In the genomic region with DNA sequence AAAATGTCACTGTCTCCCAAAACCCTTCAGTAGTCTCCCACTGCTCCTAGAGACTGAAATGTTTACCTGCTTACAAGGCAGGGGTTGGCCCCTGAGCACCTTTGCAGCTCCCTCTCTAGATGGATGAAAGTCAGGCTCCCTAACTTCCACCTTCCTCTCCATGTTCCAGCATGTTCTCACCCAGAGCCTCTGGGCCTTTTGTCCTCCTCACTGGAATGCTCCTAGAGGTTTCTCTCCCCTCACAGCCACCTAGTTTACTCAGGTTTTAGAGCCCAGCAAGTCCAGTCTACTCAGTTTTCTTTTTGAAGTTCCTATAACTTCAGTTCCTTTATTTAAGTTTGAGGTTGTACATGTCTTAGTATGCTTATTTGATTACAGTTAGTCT, we compare ENCODE assay signal across 8 cellular contexts. TPM values are rescaled to one million over a fixed set of nuclear protein-coding genes. Genes with fewer than 3 reads are reported as not detected.
DNase-seq lines count a peak whose midpoint lies in the region; ATAC-seq and TF ChIP-seq lines count a peak whose summit lies in the region.

No MANE protein-coding gene starts in this region.

- H3K27me3 ChIP-seq in layer of hippocampus (ENCODE audit: control insufficient read depth, insufficient read depth, low read length) (no peaks in the 10 kb centered on the region), tibial artery (peaks cover 0 to 5% of the 10 kb centered on the region in 2 donors)

- no peak for DNase-seq in activated CD4-positive, alpha-beta T cell treated with anti-CD3 and anti-CD28 coated beads, Interleukin-2, amount 10 ng/mL, durations not matched to agents 7 days and 5 days
- DNase-seq in activated CD4-positive, alpha-beta T cell treated with anti-CD3 and anti-CD28 coated beads, Interleukin-2, amount 50 U/mL, for 48 hours, result no peak
- DNase-seq in activated naive CD8-positive, alpha-beta T cell treated with anti-CD3 and anti-CD28 coated beads, Interleukin-2, amount 10 ng/mL, durations not matched to agents 7 days and 5 days, result no peak
- no peak for DNase-seq in tibial artery
- DNase-seq in NCI-H82 (lab: John Stamatoyannopoulos, UW), result no peak
- DNase-seq in DMS79 (lab: John Stamatoyannopoulos, UW), result no peak
- no peak for DNase-seq in NCI-H2171 treated with DMSO at 0.1 percent for 48 hours (lab: John Stamatoyannopoulos, UW)

- peaks cover 0 to 30% (median 18%) of the 10 kb centered on the region in 4 donors for H3K4me1 ChIP-seq in tibial artery

- intact Hi-C loops in tibial artery (cut with DNase I; ENCODE audit: low total_unique reads), result no loop called here

- H3K36me3 Mint-ChIP-seq in activated CD4-positive, alpha-beta T cell treated with anti-CD3 and anti-CD28 coated beads, Interleukin-2, amount 10 ng/mL, durations not matched to agents 7 days and 5 days (ENCODE audit: low read depth), result peaks cover 6% of the 10 kb centered on the region
- peaks cover 5% of the 10 kb centered on the region for H3K36me3 Mint-ChIP-seq in activated naive CD8-positive, alpha-beta T cell treated with anti-CD3 and anti-CD28 coated beads, Interleukin-2, amount 10 ng/mL, durations not matched to agents 7 days and 5 days

- ATAC-seq in activated naive CD8-positive, alpha-beta T cell treated with anti-CD3 and anti-CD28 coated beads, Interleukin-2, amount 10 ng/mL, durations not matched to agents 7 days and 5 days (ENCODE audit: low read depth), result no peak

- peaks cover 33% of the 10 kb centered on the region for H3K4me1 Mint-ChIP-seq in activated CD4-positive, alpha-beta T cell treated with anti-CD3 and anti-CD28 coated beads, Interleukin-2, amount 10 ng/mL, durations not matched to agents 7 days and 5 days
- peaks cover 26% of the 10 kb centered on the region for H3K4me1 Mint-ChIP-seq in activated naive CD8-positive, alpha-beta T cell treated with anti-CD3 and anti-CD28 coated beads, Interleukin-2, amount 10 ng/mL, durations not matched to agents 7 days and 5 days

- H3K27me3 Mint-ChIP-seq in activated CD4-positive, alpha-beta T cell treated with anti-CD3 and anti-CD28 coated beads, Interleukin-2, amount 10 ng/mL, durations not matched to agents 7 days and 5 days, result no peaks in the 10 kb centered on the region
- no peaks in the 10 kb centered on the region for H3K27me3 Mint-ChIP-seq in activated naive CD8-positive, alpha-beta T cell treated with anti-CD3 and anti-CD28 coated beads, Interleukin-2, amount 10 ng/mL, durations not matched to agents 7 days and 5 days

- POLR2A ChIA-PET in activated CD4-positive, alpha-beta T cell treated with anti-CD3 and anti-CD28 coated beads, Interleukin-2, amount 10 ng/mL, durations not matched to agents 7 days and 5 days (lab: Charles Lee), result no interaction called here
- POLR2A ChIA-PET in activated naive CD8-positive, alpha-beta T cell treated with anti-CD3 and anti-CD28 coated beads, Interleukin-2, amount 10 ng/mL, durations not matched to agents 7 days and 5 days (lab: Charles Lee), result interaction anchor here (0.6 to 2.7 kb wide), 7 partner anchors 8 to 242 kb away, joined by 3 to 23 read pairs (median 4); a partner anchor contains a TSS

- H3K27ac ChIP-seq in layer of hippocampus (ENCODE audit: low read depth, low read length) (peak overlapping the region; percentile 99), tibial artery (peak overlapping the region; percentile 88 to 90)

- CTCF ChIA-PET in activated CD4-positive, alpha-beta T cell treated with anti-CD3 and anti-CD28 coated beads, Interleukin-2, amount 10 ng/mL, durations not matched to agents 7 days and 5 days (lab: Charles Lee), result interaction anchor here (1.2 to 3.7 kb wide), 3 partner anchors 8 to 116 kb away, joined by 3 to 27 read pairs (median 4); no protein-coding TSS in a partner anchor

- no peaks in the 10 kb centered on the region for H3K9me3 Mint-ChIP-seq in activated CD4-positive, alpha-beta T cell treated with anti-CD3 and anti-CD28 coated beads, Interleukin-2, amount 10 ng/mL, durations not matched to agents 7 days and 5 days
- no peaks in the 10 kb centered on the region for H3K9me3 Mint-ChIP-seq in activated naive CD8-positive, alpha-beta T cell treated with anti-CD3 and anti-CD28 coated beads, Interleukin-2, amount 10 ng/mL, durations not matched to agents 7 days and 5 days

- H3K4me3 Mint-ChIP-seq in activated CD4-positive, alpha-beta T cell treated with anti-CD3 and anti-CD28 coated beads, Interleukin-2, amount 10 ng/mL, durations not matched to agents 7 days and 5 days, result peak overlapping the region; percentile 86
- H3K4me3 Mint-ChIP-seq in activated naive CD8-positive, alpha-beta T cell treated with anti-CD3 and anti-CD28 coated beads, Interleukin-2, amount 10 ng/mL, durations not matched to agents 7 days and 5 days, result peak overlapping the region; percentile 93

- H3K27ac Mint-ChIP-seq in activated CD4-positive, alpha-beta T cell treated with anti-CD3 and anti-CD28 coated beads, Interleukin-2, amount 10 ng/mL, durations not matched to agents 7 days and 5 days, result peak overlapping the region; percentile 94
- H3K27ac Mint-ChIP-seq in activated naive CD8-positive, alpha-beta T cell treated with anti-CD3 and anti-CD28 coated beads, Interleukin-2, amount 10 ng/mL, durations not matched to agents 7 days and 5 days, result peak overlapping the region; percentile 90

- H3K36me3 ChIP-seq in tibial artery, result peaks cover 0 to 24% (median 8%) of the 10 kb centered on the region in 3 donors

- no peaks in the 10 kb centered on the region for H3K9me3 ChIP-seq in tibial artery

- TF ChIP-seq CTCF in tibial artery (IDR thresholded peaks at IDR 0.05), result no peak

- H3K4me3 ChIP-seq in tibial artery, result peak overlapping the region; percentile 60 to 92

RNA-seq across cellular contexts. Expression of a gene that starts 0.8 kb away (rescaled TPM):
- 10 to 100 TPM; 65.1 to 78.1 TPM for total RNA-seq in activated CD4-positive, alpha-beta T cell treated with anti-CD3 and anti-CD28 coated beads, Interleukin-2, amount 10 ng/mL, durations not matched to agents 7 days and 5 days
- total RNA-seq in activated naive CD8-positive, alpha-beta T cell treated with anti-CD3 and anti-CD28 coated beads, Interleukin-2, amount 10 ng/mL, durations not matched to agents 7 days and 5 days, result 10 to 100 TPM; 60.7 to 63.4 TPM

RNA-seq across cellular contexts. Expression of a gene that starts 30.0 kb away (rescaled TPM):
- 10 to 100 TPM; 15.8 to 16.8 TPM for total RNA-seq in activated CD4-positive, alpha-beta T cell treated with anti-CD3 and anti-CD28 coated beads, Interleukin-2, amount 10 ng/mL, durations not matched to agents 7 days and 5 days
- total RNA-seq in activated naive CD8-positive, alpha-beta T cell treated with anti-CD3 and anti-CD28 coated beads, Interleukin-2, amount 10 ng/mL, durations not matched to agents 7 days and 5 days, result 10 to 100 TPM; 13.6 to 13.9 TPM

RNA-seq across cellular contexts. Expression of a gene that starts 47.7 kb away (rescaled TPM):
- total RNA-seq in activated CD4-positive, alpha-beta T cell treated with anti-CD3 and anti-CD28 coated beads, Interleukin-2, amount 10 ng/mL, durations not matched to agents 7 days and 5 days, result 10 to 100 TPM; 33.9 to 35.6 TPM
- 10 to 100 TPM; 34.9 to 35.1 TPM for total RNA-seq in activated naive CD8-positive, alpha-beta T cell treated with anti-CD3 and anti-CD28 coated beads, Interleukin-2, amount 10 ng/mL, durations not matched to agents 7 days and 5 days

RNA-seq across cellular contexts. Expression of a gene that starts 48.1 kb away (rescaled TPM):
- 10 to 100 TPM; 22.2 to 26.7 TPM for total RNA-seq in activated CD4-positive, alpha-beta T cell treated with anti-CD3 and anti-CD28 coated beads, Interleukin-2, amount 10 ng/mL, durations not matched to agents 7 days and 5 days
- total RNA-seq in activated naive CD8-positive, alpha-beta T cell treated with anti-CD3 and anti-CD28 coated beads, Interleukin-2, amount 10 ng/mL, durations not matched to agents 7 days and 5 days, result 10 to 100 TPM; 18.7 to 21.0 TPM

RNA-seq across cellular contexts. Expression of a gene that starts 50.3 kb away (rescaled TPM):
- under 1 TPM; 0.17 to 0.37 TPM for total RNA-seq in activated CD4-positive, alpha-beta T cell treated with anti-CD3 and anti-CD28 coated beads, Interleukin-2, amount 10 ng/mL, durations not matched to agents 7 days and 5 days
- 1 to 10 TPM; 3.5 to 3.7 TPM for total RNA-seq in activated naive CD8-positive, alpha-beta T cell treated with anti-CD3 and anti-CD28 coated beads, Interleukin-2, amount 10 ng/mL, durations not matched to agents 7 days and 5 days
